Comparison of ENCODE assay signal across 10 cellular contexts in the genomic region with DNA sequence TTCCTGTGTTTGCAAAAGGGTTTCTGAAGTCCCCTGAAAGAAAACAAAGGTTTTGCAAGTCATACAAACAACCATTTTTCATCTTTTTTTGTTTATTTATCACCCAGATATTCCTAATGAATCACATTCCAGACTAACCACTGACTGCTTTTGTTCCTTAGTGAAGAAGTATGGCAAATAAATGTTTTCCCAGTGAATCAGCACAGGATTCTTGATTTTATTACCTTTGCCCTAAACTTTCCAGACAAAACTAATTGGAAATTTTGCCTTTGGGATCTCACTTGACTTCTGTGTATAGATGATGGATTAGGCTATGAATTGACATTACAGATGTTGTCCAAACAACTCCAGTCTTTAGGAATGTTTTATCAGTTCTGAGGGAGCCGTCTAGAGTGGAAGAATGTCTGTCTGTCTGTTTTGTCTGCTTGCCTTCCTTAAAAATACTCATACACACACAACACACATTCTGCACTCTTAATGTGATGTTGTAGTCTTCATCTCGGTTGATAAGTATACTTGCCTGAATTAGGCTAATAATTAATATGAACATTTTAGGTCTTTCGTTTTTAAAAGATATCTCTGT. TPM values are rescaled to one million over a fixed set of nuclear protein-coding genes. Genes with fewer than 3 reads are reported as not detected.
DNase-seq lines count a peak whose midpoint lies in the region; ATAC-seq and TF ChIP-seq lines count a peak whose summit lies in the region.
"Had no signal": no experiment of that assay in that cellular context is flagged by ENCODE, and none has a peak within 500 bp of the region (broad histone marks: within the 10 kb centered on the region; RNA-seq: fewer than 3 reads in every experiment).

No MANE protein-coding gene starts in this region.

- H3K9me3 Mint-ChIP-seq in activated naive CD4-positive, alpha-beta T cell treated with anti-CD3 and anti-CD28 coated beads, Interleukin-2, amount 10 ng/mL, durations not matched to agents 7 days and 5 days, result peaks cover 6% of the 10 kb centered on the region
- H3K9me3 Mint-ChIP-seq in activated naive CD8-positive, alpha-beta T cell treated with anti-CD3 and anti-CD28 coated beads for 36 hours, result peaks cover 4% of the 10 kb centered on the region

- H3K27me3 Mint-ChIP-seq in activated naive CD4-positive, alpha-beta T cell treated with anti-CD3 and anti-CD28 coated beads, Interleukin-2, amount 10 ng/mL, durations not matched to agents 7 days and 5 days, result no peaks in the 10 kb centered on the region
- H3K27me3 Mint-ChIP-seq in activated naive CD8-positive, alpha-beta T cell treated with anti-CD3 and anti-CD28 coated beads for 36 hours, result no peaks in the 10 kb centered on the region

- CTCF ChIA-PET in activated naive CD4-positive, alpha-beta T cell treated with anti-CD3 and anti-CD28 coated beads, Interleukin-2, amount 10 ng/mL, durations not matched to agents 7 days and 5 days (lab: Charles Lee), result no interaction called here

- H3K9me2 ChIP-seq in hepatocyte (replicated peaks; ENCODE audit: insufficient read depth), result no peaks in the 10 kb centered on the region

- no peak for DNase-seq in activated naive CD4-positive, alpha-beta T cell treated with anti-CD3 and anti-CD28 coated beads, Interleukin-2, amount 10 ng/mL, durations not matched to agents 7 days and 5 days
- DNase-seq in activated naive CD4-positive, alpha-beta T cell treated with Interleukin-2 at 50 U/mL for 16 hours, result no peak
- DNase-seq in activated naive CD8-positive, alpha-beta T cell treated with anti-CD3 and anti-CD28 coated beads for 36 hours, result no peak
- DNase-seq in hepatocyte (ENCODE audit: low spot score) (no peak), transverse colon (no peak), anterior cingulate cortex (lab: John Stamatoyannopoulos, UW) (no peak), medulla oblongata (ENCODE audit: extremely low spot score) (no peak)
- DNase-seq: H7, NCI-H526 treated with DMSO at 0.1 percent for 48 hours had no signal

- intact Hi-C loops in transverse colon (cut with DNase I; ENCODE audit: low total_unique reads), result no loop called here

- H3K4me3 ChIP-seq in hepatocyte (no peak overlapping the region), transverse colon (no peak overlapping the region)

- no peaks in the 10 kb centered on the region for H3K79me2 ChIP-seq in hepatocyte

- peak overlapping the region; percentile 70 for H3K27ac ChIP-seq in hepatocyte
- H3K27ac ChIP-seq in transverse colon, result peak overlapping the region; percentile 60 to 85 (median 77)

- H3K4me2 ChIP-seq in hepatocyte, result peak overlapping the region; percentile 21

- H3K27me3 ChIP-seq in hepatocyte, result no peaks in the 10 kb centered on the region
- no peaks in the 10 kb centered on the region for H3K27me3 ChIP-seq in transverse colon

- H3K4me3 Mint-ChIP-seq in activated naive CD4-positive, alpha-beta T cell treated with anti-CD3 and anti-CD28 coated beads, Interleukin-2, amount 10 ng/mL, durations not matched to agents 7 days and 5 days, result no peak overlapping the region
- H3K4me3 Mint-ChIP-seq in activated naive CD8-positive, alpha-beta T cell treated with anti-CD3 and anti-CD28 coated beads for 36 hours, result no peak overlapping the region

- ATAC-seq in GM18907 (IDR thresholded peaks at IDR 0.05; ENCODE audit: unreplicated experiment), result no peak

- no peak for TF ChIP-seq EP300 in transverse colon (IDR thresholded peaks at IDR 0.05; ENCODE audit: low read depth)

- no peaks in the 10 kb centered on the region for H3K9me3 ChIP-seq in hepatocyte (ENCODE audit: low read depth)
- no peaks in the 10 kb centered on the region for H3K9me3 ChIP-seq in transverse colon

- H3K4me1 ChIP-seq in hepatocyte (ENCODE audit: insufficient read depth) (peaks cover 32% of the 10 kb centered on the region), transverse colon (peaks cover 6 to 27% (median 14%) of the 10 kb centered on the region in 4 donors)

- TF ChIP-seq CTCF in hepatocyte (IDR thresholded peaks at IDR 0.05; ENCODE audit: poor library complexity) (no peak), transverse colon (IDR thresholded peaks at IDR 0.05) (no peak)

- H3K36me3 ChIP-seq in hepatocyte (replicated peaks; ENCODE audit: insufficient read depth, low read depth) (no peaks in the 10 kb centered on the region), transverse colon (peaks cover 0 to 17% (median 2%) of the 10 kb centered on the region in 4 donors)

- H3K4me1 Mint-ChIP-seq in activated naive CD4-positive, alpha-beta T cell treated with anti-CD3 and anti-CD28 coated beads, Interleukin-2, amount 10 ng/mL, durations not matched to agents 7 days and 5 days, result peaks cover 68% of the 10 kb centered on the region
- peaks cover 53% of the 10 kb centered on the region for H3K4me1 Mint-ChIP-seq in activated naive CD8-positive, alpha-beta T cell treated with anti-CD3 and anti-CD28 coated beads for 36 hours

- H2AFZ ChIP-seq in hepatocyte, result no peak overlapping the region

- H3K36me3 Mint-ChIP-seq in activated naive CD4-positive, alpha-beta T cell treated with anti-CD3 and anti-CD28 coated beads, Interleukin-2, amount 10 ng/mL, durations not matched to agents 7 days and 5 days, result peaks cover 46% of the 10 kb centered on the region
- peaks cover 50% of the 10 kb centered on the region for H3K36me3 Mint-ChIP-seq in activated naive CD8-positive, alpha-beta T cell treated with anti-CD3 and anti-CD28 coated beads for 36 hours

- in situ Hi-C loops in transverse colon (cut with MboI; ENCODE audit: low pct_ligation_motif_present in 1 of 4, low pct_unique_long_range_greater_than_20kb in 1 of 4, low sequenced_read_pairs in 3 of 4), result no loop called here

- H3K27ac Mint-ChIP-seq in activated naive CD4-positive, alpha-beta T cell treated with anti-CD3 and anti-CD28 coated beads, Interleukin-2, amount 10 ng/mL, durations not matched to agents 7 days and 5 days, result peak overlapping the region; percentile 61
- H3K27ac Mint-ChIP-seq in activated naive CD8-positive, alpha-beta T cell treated with anti-CD3 and anti-CD28 coated beads for 36 hours, result peak overlapping the region; percentile 91

- TF ChIP-seq POLR2A in transverse colon (IDR thresholded peaks at IDR 0.05), result no peak

- no peaks in the 10 kb centered on the region for H4K20me1 ChIP-seq in hepatocyte (ENCODE audit: insufficient read depth, poor library complexity, severe bottlenecking)

- 25% methylated on average over 3 of the region's 3 CpGs for WGBS in hepatocyte (ENCODE audit: low lambda C conversion rate, missing lambda C conversion rate)
- 62 to 73% methylated on average over 2 to 3 of the region's 3 CpGs for WGBS in transverse colon (ENCODE audit: low coverage in 1 of 2), 2 donors

RNA-seq across cellular contexts. Expression of a gene that starts 48.9 kb away (rescaled TPM):
- 100 to 1,000 TPM; 137 to 143 TPM for total RNA-seq in activated naive CD8-positive, alpha-beta T cell treated with anti-CD3 and anti-CD28 coated beads for 36 hours
- total RNA-seq in hepatocyte (466 and 479 TPM in 2 replicates), transverse colon (100 to 1,000 TPM; 136 to 547 (median 339) TPM)
- polyA plus RNA-seq in hepatocyte, result 139 and 166 TPM in 2 replicates

RNA-seq across cellular contexts. Expression of a gene that starts 49.1 kb away (rescaled TPM):
- 10 to 100 TPM; 52.7 to 55.2 TPM for total RNA-seq in activated naive CD8-positive, alpha-beta T cell treated with anti-CD3 and anti-CD28 coated beads for 36 hours
- 15.7 and 21.9 TPM in 2 replicates for total RNA-seq in hepatocyte
- 31.7 and 38.7 TPM in 2 replicates for polyA plus RNA-seq in hepatocyte
- total RNA-seq in transverse colon, result 10 to 100 TPM; 14.5 to 33.7 (median 20.0) TPM
